31 cellular contexts compared by ENCODE assay signal in genomic region chrX:132415012-132415411, GRCh38.
"Had no signal": no experiment of that assay in that cellular context is flagged by ENCODE, and none has a peak within 500 bp of the region (broad histone marks: within the 10 kb centered on the region; RNA-seq: fewer than 3 reads in every experiment).

No MANE protein-coding gene starts in this region.

- H3K4me3 Mint-ChIP-seq: naive thymus-derived CD8-positive, alpha-beta T cell; natural killer cell treated with Interleukin-12 subunit alpha and Interleukin-12 subunit beta and Interleukin-15 and Interleukin-18, amount 100 ng/mL, for 72 hours; nephron progenitor cell; neural crest cell; stimulated activated memory B cell treated with anti-CD40 and anti-IgM and Interleukin-4, amounts not matched to agents 10 μg/mL and 1 μg/mL and 100 μg/mL, for 72 hours; stimulated activated naive CD8-positive, alpha-beta T cell treated with anti-CD3 and anti-CD28 coated beads, Interleukin-15, amount 100 ng/mL, for 72 hours; type B pancreatic cell had no signal

- H3K27ac Mint-ChIP-seq: naive thymus-derived CD8-positive, alpha-beta T cell; natural killer cell treated with Interleukin-12 subunit alpha and Interleukin-12 subunit beta and Interleukin-15 and Interleukin-18, amount 100 ng/mL, for 72 hours; nephron progenitor cell; stimulated activated memory B cell treated with anti-CD40 and anti-IgM and Interleukin-4, amounts not matched to agents 10 μg/mL and 1 μg/mL and 100 μg/mL, for 72 hours; stimulated activated naive CD8-positive, alpha-beta T cell treated with anti-CD3 and anti-CD28 coated beads, Interleukin-15, amount 100 ng/mL, for 72 hours; type B pancreatic cell had no signal

- H3K36me3 Mint-ChIP-seq: natural killer cell treated with Interleukin-12 subunit alpha and Interleukin-12 subunit beta and Interleukin-15 and Interleukin-18, amount 100 ng/mL, for 72 hours had no signal

- ATAC-seq: naive thymus-derived CD8-positive, alpha-beta T cell; natural killer cell treated with Interleukin-12 subunit alpha and Interleukin-12 subunit beta and Interleukin-15 and Interleukin-18, amount 100 ng/mL, for 72 hours; pancreas; right cardiac atrium; sciatic nerve; stimulated activated memory B cell treated with anti-CD40 and anti-IgM and Interleukin-4, amounts not matched to agents 10 μg/mL and 1 μg/mL and 100 μg/mL, for 72 hours; stimulated activated naive CD8-positive, alpha-beta T cell treated with anti-CD3 and anti-CD28 coated beads, Interleukin-15, amount 100 ng/mL, for 72 hours; stimulated activated naive CD8-positive, alpha-beta T cell treated with anti-CD3 and anti-CD28 coated beads, Interleukin-15, Interleukin-2, amounts not matched to agents 100 U/mL and 50 U/mL, for 24 hours; upper lobe of right lung had no signal

- H3K27ac ChIP-seq: neutrophil, pancreas, prostate gland, skin epidermis, spleen, suprapubic skin, testis, tibial artery, transverse colon, upper lobe of right lung, uterus had no signal

- H3K4me1 ChIP-seq: pancreas, prostate gland, spleen, suprapubic skin, testis, tibial artery, transverse colon, upper lobe of right lung, uterus had no signal

- H3K27me3 ChIP-seq: neutrophil, pancreas, suprapubic skin, testis, tibial artery, transverse colon, upper lobe of right lung, uterus had no signal

- H3K9me3 Mint-ChIP-seq: naive thymus-derived CD8-positive, alpha-beta T cell; natural killer cell treated with Interleukin-12 subunit alpha and Interleukin-12 subunit beta and Interleukin-15 and Interleukin-18, amount 100 ng/mL, for 72 hours; nephron progenitor cell; neural crest cell; stimulated activated memory B cell treated with anti-CD40 and anti-IgM and Interleukin-4, amounts not matched to agents 10 μg/mL and 1 μg/mL and 100 μg/mL, for 72 hours; stimulated activated naive CD8-positive, alpha-beta T cell treated with anti-CD3 and anti-CD28 coated beads, Interleukin-15, amount 100 ng/mL, for 72 hours; type B pancreatic cell had no signal

- H3K4me2 ChIP-seq: smooth muscle cell had no signal

- H3K4me3 ChIP-seq: pancreas, prostate gland, skin epidermis, smooth muscle cell, spleen, suprapubic skin, testis, tibial artery, transverse colon, upper lobe of right lung, uterus had no signal

- H3K27me3 Mint-ChIP-seq: naive thymus-derived CD8-positive, alpha-beta T cell; stimulated activated memory B cell treated with anti-CD40 and anti-IgM and Interleukin-4, amounts not matched to agents 10 μg/mL and 1 μg/mL and 100 μg/mL, for 72 hours; stimulated activated naive CD8-positive, alpha-beta T cell treated with anti-CD3 and anti-CD28 coated beads, Interleukin-15, amount 100 ng/mL, for 72 hours had no signal

- H3K4me1 Mint-ChIP-seq: stimulated activated naive CD8-positive, alpha-beta T cell treated with anti-CD3 and anti-CD28 coated beads, Interleukin-15, amount 100 ng/mL, for 72 hours had no signal

- DNase-seq: naive thymus-derived CD8-positive, alpha-beta T cell; nephron progenitor cell; nucleus accumbens; pancreas; retina; right cardiac atrium; spleen; stimulated activated CD4-positive, alpha-beta T cell treated with anti-CD3 and anti-CD28 coated beads, Interleukin-12 subunit alpha, Interleukin-12 subunit beta, amount 100 ng/mL, for 4 hours; stimulated activated CD4-positive, alpha-beta T cell treated with anti-CD3 and anti-CD28 coated beads, Interleukin-1b, Interleukin-23, amount 100 ng/mL, for 48 hours; stimulated activated CD4-positive, alpha-beta T cell treated with anti-CD3 and anti-CD28 coated beads, Interleukin-4, amount 100 ng/mL, for 1 hour; stimulated activated CD4-positive, alpha-beta T cell treated with anti-CD3 and anti-CD28 coated beads, Interleukin-4, amount 100 ng/mL, for 4 hours; stimulated activated CD8-positive, alpha-beta memory T cell treated with anti-CD3 and anti-CD28 coated beads, Interleukin-4, amount 100 ng/mL, for 48 hours; stimulated activated naive CD4-positive, alpha-beta T cell; stimulated activated naive CD8-positive, alpha-beta T cell treated with anti-CD3 and anti-CD28 coated beads, Interleukin-15, amount 100 ng/mL, for 72 hours; stimulated activated naive CD8-positive, alpha-beta T cell treated with anti-CD3 and anti-CD28 coated beads, Interleukin-15, Interleukin-2, amounts not matched to agents 100 U/mL and 50 U/mL, for 24 hours; substantia nigra; testis; tibial artery; transverse colon; upper lobe of right lung; uterus had no signal

- H3K9me3 ChIP-seq: neutrophil, pancreas, prostate gland, spleen, suprapubic skin, testis, tibial artery, transverse colon, upper lobe of right lung, uterus had no signal

- H3K36me3 ChIP-seq: neutrophil, pancreas, prostate gland, spleen, suprapubic skin, tibial artery, transverse colon, upper lobe of right lung, uterus had no signal
